In the genomic region with DNA sequence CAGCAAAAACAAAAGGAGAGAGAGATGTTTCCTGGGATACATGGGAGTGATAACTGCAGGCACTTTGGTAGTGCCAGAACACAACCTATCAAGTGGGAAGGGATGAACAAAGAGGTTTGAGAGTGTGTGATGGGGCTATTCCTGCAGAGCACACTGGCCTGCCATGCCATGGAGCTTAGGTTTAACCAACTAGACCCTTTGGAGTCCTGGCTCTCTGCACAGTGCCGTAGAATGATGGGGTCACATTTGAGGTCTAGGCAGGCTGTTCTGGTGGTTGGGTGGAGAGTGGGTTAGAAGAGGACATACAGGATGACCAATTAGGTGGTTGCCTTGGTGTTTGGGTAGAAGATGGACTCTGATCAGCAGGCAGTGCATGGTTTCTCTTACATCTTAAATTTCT, we compare ENCODE assay signal across 26 cellular contexts.
"Had no signal": no experiment of that assay in that cellular context is flagged by ENCODE, and none has a peak within 500 bp of the region (broad histone marks: within the 10 kb centered on the region; RNA-seq: fewer than 3 reads in every experiment).

No MANE protein-coding gene starts in this region.

- H3K9me3 ChIP-seq: heart left ventricle, left ventricle myocardium inferior, mucosa of descending colon, neutrophil, ovary, right atrium auricular region, right lobe of liver, suprapubic skin, thoracic aorta, tibial artery, uterus had no signal

- H3K36me3 ChIP-seq: heart left ventricle, left ventricle myocardium inferior, neutrophil, ovary, right atrium auricular region, right lobe of liver, suprapubic skin, thoracic aorta, tibial artery, uterus had no signal

- H3K4me3 Mint-ChIP-seq: memory B cell; naive thymus-derived CD4-positive, alpha-beta T cell; natural killer cell treated with Interleukin-12 subunit alpha and Interleukin-12 subunit beta and Interleukin-15 and Interleukin-18, amount 100 ng/mL, for 72 hours; stimulated activated effector memory CD8-positive, alpha-beta T cell treated with anti-CD3 and anti-CD28 coated beads, Interleukin-12 subunit alpha, Interleukin-12 subunit beta, amount 100 ng/mL, for 72 hours; stimulated activated naive CD8-positive, alpha-beta T cell treated with anti-CD3 and anti-CD28 coated beads, Interleukin-15, Interleukin-2, amounts not matched to agents 100 ng/mL and 50 ng/mL, for 24 hours had no signal

- ATAC-seq: heart left ventricle; naive thymus-derived CD4-positive, alpha-beta T cell; natural killer cell treated with Interleukin-12 subunit alpha and Interleukin-12 subunit beta and Interleukin-15 and Interleukin-18, amount 100 ng/mL, for 72 hours; right lobe of liver; stimulated activated effector memory CD8-positive, alpha-beta T cell treated with anti-CD3 and anti-CD28 coated beads, Interleukin-12 subunit alpha, Interleukin-12 subunit beta, amount 100 ng/mL, for 72 hours had no signal

- H3K27me3 ChIP-seq: ovary, right atrium auricular region, right lobe of liver, tibial artery had no signal

- H3K9me3 Mint-ChIP-seq: memory B cell; naive thymus-derived CD4-positive, alpha-beta T cell; natural killer cell treated with Interleukin-12 subunit alpha and Interleukin-12 subunit beta and Interleukin-15 and Interleukin-18, amount 100 ng/mL, for 72 hours; stimulated activated effector memory CD8-positive, alpha-beta T cell treated with anti-CD3 and anti-CD28 coated beads, Interleukin-12 subunit alpha, Interleukin-12 subunit beta, amount 100 ng/mL, for 72 hours; stimulated activated naive CD8-positive, alpha-beta T cell treated with anti-CD3 and anti-CD28 coated beads, Interleukin-15, Interleukin-2, amounts not matched to agents 100 ng/mL and 50 ng/mL, for 24 hours had no signal

- H3K4me1 ChIP-seq: left ventricle myocardium inferior had no signal

- DNase-seq: heart left ventricle; islet precursor cell; left ventricle myocardium inferior; midbrain; mucosa of descending colon; naive thymus-derived CD4-positive, alpha-beta T cell; occipital lobe; ovary; right lobe of liver; stimulated activated CD4-positive, alpha-beta T cell treated with anti-CD3 and anti-CD28 coated beads, Interleukin-12 subunit alpha, Interleukin-12 subunit beta, amount 100 ng/mL, for 4 hours; stimulated activated CD4-positive, alpha-beta T cell treated with anti-CD3 and anti-CD28 coated beads, Interleukin-15, amount 100 ng/mL, for 24 hours; stimulated activated CD4-positive, alpha-beta T cell treated with anti-CD3 and anti-CD28 coated beads, Interleukin-2, amount 100 ng/mL, for 24 hours; stimulated activated CD4-positive, alpha-beta T cell treated with anti-CD3 and anti-CD28 coated beads, Interleukin-4, amount 100 ng/mL, for 1 hour; stimulated activated naive CD4-positive, alpha-beta T cell; tibial artery; trophoblast cell; uterus had no signal

- H3K27ac Mint-ChIP-seq: memory B cell; naive thymus-derived CD4-positive, alpha-beta T cell; natural killer cell treated with Interleukin-12 subunit alpha and Interleukin-12 subunit beta and Interleukin-15 and Interleukin-18, amount 100 ng/mL, for 72 hours; progenitor cell of endocrine pancreas; stimulated activated effector memory CD8-positive, alpha-beta T cell treated with anti-CD3 and anti-CD28 coated beads, Interleukin-12 subunit alpha, Interleukin-12 subunit beta, amount 100 ng/mL, for 72 hours; stimulated activated naive CD8-positive, alpha-beta T cell treated with anti-CD3 and anti-CD28 coated beads, Interleukin-15, Interleukin-2, amounts not matched to agents 100 ng/mL and 50 ng/mL, for 24 hours had no signal

- H3K36me3 Mint-ChIP-seq: memory B cell; naive thymus-derived CD4-positive, alpha-beta T cell; natural killer cell treated with Interleukin-12 subunit alpha and Interleukin-12 subunit beta and Interleukin-15 and Interleukin-18, amount 100 ng/mL, for 72 hours; stimulated activated effector memory CD8-positive, alpha-beta T cell treated with anti-CD3 and anti-CD28 coated beads, Interleukin-12 subunit alpha, Interleukin-12 subunit beta, amount 100 ng/mL, for 72 hours had no signal

- H3K4me3 ChIP-seq: heart left ventricle, left ventricle myocardium inferior, mucosa of descending colon, ovary, right atrium auricular region, right lobe of liver, suprapubic skin, thoracic aorta, tibial artery, uterus had no signal

- H3K4me1 Mint-ChIP-seq: memory B cell; stimulated activated effector memory CD8-positive, alpha-beta T cell treated with anti-CD3 and anti-CD28 coated beads, Interleukin-12 subunit alpha, Interleukin-12 subunit beta, amount 100 ng/mL, for 72 hours had no signal

- H3K27ac ChIP-seq: heart left ventricle, left ventricle myocardium inferior, neutrophil, ovary, right atrium auricular region, right lobe of liver, suprapubic skin, thoracic aorta, tibial artery, uterus had no signal
